ENCODE assay signal across 8 cellular contexts in genomic region chr12:4538207-4539160, GRCh38. TPM values are rescaled to one million over a fixed set of nuclear protein-coding genes. Genes with fewer than 3 reads are reported as not detected.
DNase-seq lines count a peak whose midpoint lies in the region; ATAC-seq and TF ChIP-seq lines count a peak whose summit lies in the region.

Gene RAD51AP1 (plus strand): TSS chr12:4538890. CDS start chr12:4538940, 50 bp downstream.

- no peak for TF ChIP-seq CTCF in choroid plexus epithelial cell (conservative IDR thresholded peaks at IDR 0.05; ENCODE audit: low read depth, low read length)
- TF ChIP-seq CTCF in kidney epithelial cell (IDR thresholded peaks at IDR 0.05; ENCODE audit: insufficient read depth, low read length, poor library complexity, severe bottlenecking), result no peak

- POLR2A ChIA-PET in activated CD4-positive, alpha-beta T cell treated with anti-CD3 and anti-CD28 coated beads for 36 hours (lab: Charles Lee), result interaction anchor here (0.5 to 0.6 kb wide), 2 partner anchors 110 to 243 kb away, joined by 3 to 6 read pairs; partner anchors contain the start of genes AKAP3 and NDUFA9

- CTCF ChIA-PET in activated CD4-positive, alpha-beta T cell treated with anti-CD3 and anti-CD28 coated beads for 36 hours (lab: Charles Lee), result interaction anchor here (0.6 to 0.7 kb wide), 2 partner anchors 75 to 1655 kb away, joined by 3 to 4 read pairs; no protein-coding TSS in a partner anchor

- H3K4me1 Mint-ChIP-seq in activated CD4-positive, alpha-beta T cell treated with anti-CD3 and anti-CD28 coated beads for 36 hours, result peaks cover 26% of the 10 kb centered on the region

- H3K36me3 ChIP-seq in kidney epithelial cell (ENCODE audit: control insufficient read depth, insufficient read depth, low read length), result no peaks in the 10 kb centered on the region

- peak within 1 kb of the TSS; percentile 70 for H3K4me3 ChIP-seq in choroid plexus epithelial cell (ENCODE audit: low read depth, low read length)
- peak within 1 kb of the TSS; percentile 77 for H3K4me3 ChIP-seq in kidney epithelial cell (ENCODE audit: low read depth, low read length)

- ATAC-seq in HG03442 (IDR thresholded peaks at IDR 0.05; ENCODE audit: unreplicated experiment), result peak; percentile 79
- ATAC-seq in activated CD4-positive, alpha-beta T cell treated with anti-CD3 and anti-CD28 coated beads for 36 hours, result peak; percentile 97

- no peaks in the 10 kb centered on the region for H3K9me3 Mint-ChIP-seq in activated CD4-positive, alpha-beta T cell treated with anti-CD3 and anti-CD28 coated beads for 36 hours (ENCODE audit: low read depth)

- peak; percentile 92 to 93 for DNase-seq in AML-193 (lab: John Stamatoyannopoulos, UW)
- peak; percentile 63 for DNase-seq in GM19238 (ENCODE audit: insufficient read length, low spot score)
- peak; percentile 91 to 93 for DNase-seq in NCI-H524 (lab: John Stamatoyannopoulos, UW)
- DNase-seq in activated CD4-positive, alpha-beta T cell treated with anti-CD3 and anti-CD28 coated beads for 36 hours, result peak; percentile 97
- peak; percentile 99 for DNase-seq in choroid plexus epithelial cell (ENCODE audit: low read depth)
- peak; percentile 86 for DNase-seq in kidney epithelial cell (ENCODE audit: low read depth)
- DNase-seq in stimulated activated CD4-positive, alpha-beta T cell treated with anti-CD3 and anti-CD28 coated beads, Interleukin-15, amount 100 ng/mL, for 48 hours (ENCODE audit: low read depth in 2 of 2), result peak; percentile 90 to 93

- H3K4me3 Mint-ChIP-seq in activated CD4-positive, alpha-beta T cell treated with anti-CD3 and anti-CD28 coated beads for 36 hours, result peak within 1 kb of the TSS; percentile 91

- H3K27me3 Mint-ChIP-seq in activated CD4-positive, alpha-beta T cell treated with anti-CD3 and anti-CD28 coated beads for 36 hours, result no peaks in the 10 kb centered on the region

- H3K36me3 Mint-ChIP-seq in activated CD4-positive, alpha-beta T cell treated with anti-CD3 and anti-CD28 coated beads for 36 hours (ENCODE audit: low read depth), result peaks cover 7% of the 10 kb centered on the region

- H3K27ac Mint-ChIP-seq in activated CD4-positive, alpha-beta T cell treated with anti-CD3 and anti-CD28 coated beads for 36 hours, result peak within 1 kb of the TSS; percentile 96

- H3K27me3 ChIP-seq in kidney epithelial cell (ENCODE audit: control insufficient read depth, insufficient read depth, low read length), result no peaks in the 10 kb centered on the region

- intact Hi-C loops in activated CD4-positive, alpha-beta T cell treated with anti-CD3 and anti-CD28 coated beads for 36 hours (cut with DNase I, micrococcal nuclease), result loop anchor here (1.0 to 5.0 kb wide), 10 partner anchors 31 to 666 kb away; partner anchors contain the start of genes PARP11 (in 2 of the 2), AKAP3 (in 1 of the 2), NDUFA9 (in 1 of the 2) and TIGAR (in 1 of the 2)

RNA-seq across cellular contexts. Expression of gene RAD51AP1, which starts in this region (rescaled TPM):
- 10 to 100 TPM; 44.6 to 50.9 TPM for total RNA-seq in activated CD4-positive, alpha-beta T cell treated with anti-CD3 and anti-CD28 coated beads for 36 hours
- 8.7 and 9.3 TPM in 2 replicates for total RNA-seq in kidney epithelial cell

Comparison
In these comparisons a context has a peak if more than half of its experiments do, and no peak if none do; other contexts are left out.
1. Peak in every context shown above with its lines: DNase-seq, ATAC-seq and H3K4me3 ChIP-seq.